ENCODE assay signal across 13 cellular contexts in the genomic region with DNA sequence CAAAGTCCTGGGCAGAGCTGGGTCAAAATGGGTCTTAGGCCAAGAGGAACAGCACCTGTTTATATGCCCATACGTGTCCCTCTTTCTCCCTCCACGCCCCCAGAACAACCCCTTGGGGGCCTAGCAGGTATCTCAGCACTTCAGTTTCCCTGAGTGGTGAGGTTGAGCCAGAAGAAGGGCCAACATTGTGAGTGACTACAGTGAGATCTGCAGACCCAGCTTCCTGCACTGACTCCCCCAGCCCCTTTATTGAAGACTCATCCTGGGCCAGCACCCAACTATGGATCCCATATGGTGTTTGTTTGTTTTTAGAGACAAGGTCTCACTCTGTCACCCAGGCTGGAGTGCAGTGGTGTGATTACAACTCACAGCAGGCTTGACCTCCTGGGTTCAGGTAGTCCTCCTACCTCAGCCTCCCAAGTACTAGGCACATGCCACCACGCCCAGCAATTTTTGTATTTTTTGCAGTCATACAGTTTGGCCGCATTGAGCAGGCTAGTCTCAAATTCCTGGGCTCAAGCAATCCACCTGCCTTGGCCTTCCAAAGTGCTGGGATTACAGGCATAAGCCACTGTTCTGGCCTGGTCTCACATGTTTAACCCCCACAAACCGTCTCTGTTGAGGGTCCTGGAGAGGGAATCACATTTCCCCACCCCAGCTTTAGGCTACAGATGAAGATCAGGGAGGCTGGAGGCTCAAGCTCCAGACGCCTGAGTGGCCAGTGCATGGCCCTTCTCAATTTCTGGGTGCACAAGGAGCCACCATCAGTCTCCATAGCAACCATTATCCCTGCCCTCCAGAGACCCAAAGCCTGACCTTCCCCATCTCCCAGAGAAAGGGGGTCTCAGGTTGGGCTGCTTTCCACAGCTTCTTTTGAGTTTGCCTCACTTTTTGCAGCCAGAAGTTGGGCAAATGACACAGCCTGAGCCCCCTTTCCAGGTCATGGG. TPM values are rescaled to one million over a fixed set of nuclear protein-coding genes. Genes with fewer than 3 reads are reported as not detected.
DNase-seq lines count a peak whose midpoint lies in the region; ATAC-seq and FAIRE-seq lines count a peak whose summit lies in the region.
"Had no signal": no experiment of that assay in that cellular context is flagged by ENCODE, and none has a peak within 500 bp of the region (broad histone marks: within the 10 kb centered on the region; RNA-seq: fewer than 3 reads in every experiment).

No MANE protein-coding gene starts in this region.

- peak overlapping the region; percentile 51 for H3K9ac ChIP-seq in NT2/D1 (ENCODE audit: insufficient read length, low read depth)

- peaks cover 27% of the 10 kb centered on the region for H3K4me1 ChIP-seq in NT2/D1 (ENCODE audit: insufficient read depth, insufficient read length)

- H3K4me3 ChIP-seq in NT2/D1 (ENCODE audit: insufficient read length, low read depth), result no peak overlapping the region
- peak overlapping the region; percentile 24 for H3K4me3 ChIP-seq in iPS-18c (ENCODE audit: insufficient read depth, low read depth, low read length)
- H3K4me3 ChIP-seq: A549 had no signal

- no peak for FAIRE-seq in GM19239 (lab: Jason Lieb, UNC)
- FAIRE-seq: A549 had no signal

- H3K9me3 ChIP-seq in NT2/D1 (ENCODE audit: insufficient read depth, low read length) (no peaks in the 10 kb centered on the region), iPS-18c (ENCODE audit: control insufficient read depth, insufficient read depth, low read length) (no peaks in the 10 kb centered on the region)
- H3K9me3 ChIP-seq: A549, adrenal gland had no signal

- H3K4me3 Mint-ChIP-seq in T-helper 1 cell treated with Interleukin-12 subunit alpha and Interleukin-12 subunit beta and Interleukin-4 antibody, amounts not matched to agents 30 μg/mL and 1 μg/mL, for 36 hours, result peak overlapping the region; percentile 58

- peaks cover 29% of the 10 kb centered on the region for H3K27me3 ChIP-seq in NT2/D1 (ENCODE audit: insufficient read depth, insufficient read length)
- H3K27me3 ChIP-seq: adrenal gland had no signal

- no peak for ATAC-seq in sciatic nerve
- ATAC-seq in GM21619 (IDR thresholded peaks at IDR 0.05; ENCODE audit: unreplicated experiment), result no peak
- no peak for ATAC-seq in HG02678 (IDR thresholded peaks at IDR 0.05; ENCODE audit: unreplicated experiment)
- ATAC-seq: A549 had no signal

- peaks cover 7% of the 10 kb centered on the region for H3K36me3 Mint-ChIP-seq in T-helper 1 cell treated with Interleukin-12 subunit alpha and Interleukin-12 subunit beta and Interleukin-4 antibody, amounts not matched to agents 30 μg/mL and 1 μg/mL, for 36 hours (ENCODE audit: low read depth)

- H3K36me3 ChIP-seq in NT2/D1 (ENCODE audit: insufficient read depth, insufficient read length, low read length), result peaks cover 6% of the 10 kb centered on the region

- DNase-seq in T-helper 1 cell (no peak), NT2/D1 (ENCODE audit: low read depth, low spot score) (no peak), sciatic nerve (ENCODE audit: low spot score) (peak; percentile 38), GM19239 (ENCODE audit: insufficient read length, low spot score) (no peak)
- DNase-seq: activated CD4-positive, alpha-beta T cell treated with anti-CD3 and anti-CD28 coated beads, Interleukin-2, amount 50 U/mL, for 1 hour; effector CD8-positive, alpha-beta T cell; stimulated activated CD8-positive, alpha-beta memory T cell treated with anti-CD3 and anti-CD28 coated beads, Interleukin-4, amount 100 ng/mL, for 48 hours had no signal

- H3K9me3 Mint-ChIP-seq in T-helper 1 cell treated with Interleukin-12 subunit alpha and Interleukin-12 subunit beta and Interleukin-4 antibody, amounts not matched to agents 30 μg/mL and 1 μg/mL, for 36 hours, result no peaks in the 10 kb centered on the region

- peaks cover 31% of the 10 kb centered on the region for H3K27me3 Mint-ChIP-seq in T-helper 1 cell treated with Interleukin-12 subunit alpha and Interleukin-12 subunit beta and Interleukin-4 antibody, amounts not matched to agents 30 μg/mL and 1 μg/mL, for 36 hours (ENCODE audit: low read depth)

- intact Hi-C loops in sciatic nerve (cut with DNase I), result no loop called here

- no peak overlapping the region for H3K27ac Mint-ChIP-seq in T-helper 1 cell treated with Interleukin-12 subunit alpha and Interleukin-12 subunit beta and Interleukin-4 antibody, amounts not matched to agents 30 μg/mL and 1 μg/mL, for 36 hours

- H3K4me1 Mint-ChIP-seq in T-helper 1 cell treated with Interleukin-12 subunit alpha and Interleukin-12 subunit beta and Interleukin-4 antibody, amounts not matched to agents 30 μg/mL and 1 μg/mL, for 36 hours (ENCODE audit: low read depth), result peaks cover 17% of the 10 kb centered on the region

RNA-seq across cellular contexts. Expression of a gene that starts 1.7 kb away (rescaled TPM):
- 1.4 TPM for total RNA-seq in sciatic nerve

RNA-seq across cellular contexts. Expression of a gene that starts 3.1 kb away (rescaled TPM):
- total RNA-seq in sciatic nerve, result 19.0 TPM

RNA-seq across cellular contexts. Expression of a gene that starts 13.7 kb away (rescaled TPM):
- total RNA-seq in sciatic nerve, result not detected

RNA-seq across cellular contexts. Expression of a gene that starts 35.4 kb away (rescaled TPM):
- 285 TPM for total RNA-seq in sciatic nerve
